8 cellular contexts compared by ENCODE assay signal in genomic region chr1:151988405-151988851, GRCh38. TPM values are rescaled to one million over a fixed set of nuclear protein-coding genes. Genes with fewer than 3 reads are reported as not detected.
DNase-seq lines count a peak whose midpoint lies in the region; ATAC-seq, FAIRE-seq and TF ChIP-seq lines count a peak whose summit lies in the region.

No MANE protein-coding gene starts in this region.

- H3K4me1 Mint-ChIP-seq in GM23338 = peaks cover 33% of the 10 kb centered on the region

- no peak for DNase-seq in GM23338 (ENCODE audit: low spot score)
- DNase-seq in RCC 7860 (ENCODE audit: low spot score) = peak; percentile 92
- no peak for DNase-seq in NCI-H2081 (lab: John Stamatoyannopoulos, UW)
- no peak for DNase-seq in kidney

- peaks cover 3% of the 10 kb centered on the region; the same call in 1 of the 2 replicates for H3F3A ChIP-seq in GM23338 (replicated peaks; ENCODE audit: low read depth)

- peaks cover 16% of the 10 kb centered on the region for H3K27me3 Mint-ChIP-seq in GM23338 (ENCODE audit: insufficient read depth, low read depth, poor library complexity)

- H3K9me3 ChIP-seq in skeletal muscle satellite cell (replicated peaks; ENCODE audit: low read length) (no peaks in the 10 kb centered on the region), kidney (ENCODE audit: control insufficient read depth in 1 of 2, low read length in 2 of 2) (no peaks in the 10 kb centered on the region)

- ATAC-seq in GM23338 (no peak), esophagus mucosa (peak; percentile 36), HG03196 (IDR thresholded peaks at IDR 0.05; ENCODE audit: unreplicated experiment) (no peak), GM18511 (IDR thresholded peaks at IDR 0.05; ENCODE audit: unreplicated experiment) (no peak)

- no peaks in the 10 kb centered on the region for H3K9me3 Mint-ChIP-seq in GM23338

- no peak overlapping the region for H3K27ac Mint-ChIP-seq in GM23338

- peaks cover 11% of the 10 kb centered on the region; the same call in 1 of the 2 replicates for H4K20me1 ChIP-seq in GM23338 (replicated peaks; ENCODE audit: insufficient read depth)

- peaks cover 51% of the 10 kb centered on the region for H3K79me2 ChIP-seq in GM23338 (replicated peaks; ENCODE audit: insufficient read depth)

- H3K4me3 Mint-ChIP-seq in GM23338 = no peak overlapping the region

- FAIRE-seq in RCC 7860 (lab: Jason Lieb, UNC) (peak; percentile 91), kidney (lab: Jason Lieb, UNC) (no peak)

- H3K9ac ChIP-seq in skeletal muscle satellite cell (ENCODE audit: low read depth, low read length) (peak overlapping the region; percentile 80), kidney (ENCODE audit: low read length in 2 of 2) (no peak overlapping the region)

- H3K36me3 ChIP-seq in GM23338 (ENCODE audit: insufficient read depth) = peaks cover 15% of the 10 kb centered on the region; the same call in 1 of the 2 replicates
- H3K36me3 ChIP-seq in skeletal muscle satellite cell (ENCODE audit: insufficient read depth, low read length) = peaks cover 42% of the 10 kb centered on the region
- H3K36me3 ChIP-seq in kidney (ENCODE audit: control insufficient read depth in 1 of 2, insufficient read depth in 2 of 2, low read length in 2 of 2) = peaks cover 14 to 23% of the 10 kb centered on the region in 2 donors

- H3K27ac ChIP-seq in GM23338 (ENCODE audit: low read depth) (0 out of 2 replicates have a peak overlapping the region, but pooled peaks have one; percentile 47), kidney (ENCODE audit: low read depth in 2 of 2, low read length in 2 of 2) (no peak overlapping the region)

- no peaks in the 10 kb centered on the region; the same call in 1 of the 2 replicates for H3K9me2 ChIP-seq in GM23338 (ENCODE audit: insufficient read depth)

- H3K4me1 ChIP-seq in GM23338 (ENCODE audit: insufficient read depth) (peaks cover 36% of the 10 kb centered on the region), skeletal muscle satellite cell (ENCODE audit: control insufficient read depth, insufficient read depth, low read length) (peaks cover 51% of the 10 kb centered on the region), kidney (ENCODE audit: control insufficient read depth in 1 of 2, insufficient read depth in 1 of 2, low read depth in 1 of 2, low read length in 2 of 2) (peaks cover 27 to 30% of the 10 kb centered on the region in 2 donors)

- intact Hi-C loops in kidney (cut with DNase I) = no loop called here

- H3K4me3 ChIP-seq in GM23338 (no peak overlapping the region), skeletal muscle satellite cell (ENCODE audit: low read length) (peak overlapping the region; percentile 55), kidney (ENCODE audit: low read length in 2 of 2) (no peak overlapping the region)

- peaks cover 8% of the 10 kb centered on the region; the same call in 1 of the 2 replicates for H3K27me3 ChIP-seq in GM23338 (ENCODE audit: insufficient read depth)
- H3K27me3 ChIP-seq in skeletal muscle satellite cell (ENCODE audit: control insufficient read depth, insufficient read depth, low read length) = no peaks in the 10 kb centered on the region

- no peaks in the 10 kb centered on the region for H3K36me3 Mint-ChIP-seq in GM23338 (ENCODE audit: low read depth)

- TF ChIP-seq CTCF in GM23338 (conservative IDR thresholded peaks at IDR 0.05; ENCODE audit: low read depth in 2 of 2) = no peak
- no peak for TF ChIP-seq CTCF in kidney (IDR thresholded peaks at IDR 0.05; ENCODE audit: borderline replicate concordance, extremely low read depth, insufficient read depth)

- H3K4me2 ChIP-seq in GM23338 = peak overlapping the region; percentile 36; the same call in 1 of the 2 replicates
- peak overlapping the region; percentile 86 for H3K4me2 ChIP-seq in skeletal muscle satellite cell (ENCODE audit: low read length)

- no peak overlapping the region for H2AFZ ChIP-seq in GM23338

TF ChIP-seq in GM23338, 12 proteins besides CTCF, POLR2A, EP300 and RAD21 (continues in another document):
- TF ChIP-seq ZNF462 (CRISPR knock-in tag; IDR thresholded peaks at IDR 0.05) (no peak), NANOG (IDR thresholded peaks at IDR 0.05; ENCODE audit: borderline replicate concordance) (no peak), ZNF331 (CRISPR knock-in tag; IDR thresholded peaks at IDR 0.05; ENCODE audit: low read depth) (no peak), CREB1 (CRISPR knock-in tag; IDR thresholded peaks at IDR 0.05; ENCODE audit: low read depth) (no peak)

RNA-seq across cellular contexts. Expression of gene S100A10, which starts 5.2 kb away (rescaled TPM):
- total RNA-seq in GM23338 (2014; rRNA removed; shearing (Covaris generic)) = 25.6 and 35.9 TPM in 2 replicates
- polyA plus RNA-seq in GM23338 (2016; fragmentation: Nextera tagmentation; extraction: Ambion mirVana) (634 and 677 TPM in 2 replicates), kidney (ENCODE audit: insufficient read depth, low read depth, low replicate concordance) (500 TPM)
- total RNA-seq in esophagus mucosa (1,355 TPM), kidney (467 TPM)
- 143 and 214 TPM in 2 replicates for total RNA-seq in skeletal muscle satellite cell (2012; rRNA removed)

RNA-seq across cellular contexts. Expression of gene S100A11, which starts 48.4 kb away (rescaled TPM):
- total RNA-seq in GM23338 (2014; rRNA removed; shearing (Covaris generic)) = 73.1 and 78.6 TPM in 2 replicates
- polyA plus RNA-seq in GM23338 (2016; fragmentation: Nextera tagmentation; extraction: Ambion mirVana) = 596 and 668 TPM in 2 replicates
- total RNA-seq in esophagus mucosa = 2,220 TPM
- 179 and 194 TPM in 2 replicates for total RNA-seq in skeletal muscle satellite cell (2012; rRNA removed)
- 835 TPM for total RNA-seq in kidney
- polyA plus RNA-seq in kidney (ENCODE audit: insufficient read depth, low read depth, low replicate concordance) = 925 TPM

Comparison
In these comparisons a context has a peak if more than half of its experiments do, and no peak if none do; other contexts are left out.
1. RNA of gene S100A10, which starts 5.2 kb away (total RNA-seq): 1,355 TPM in esophagus mucosa (single experiment) and 467 TPM in kidney (single experiment); 25.6 to 35.9 TPM in GM23338; every median in the first group is over 10 times any median in the second.
2. RNA of gene S100A11, which starts 48.4 kb away (total RNA-seq): 2,220 TPM in esophagus mucosa (single experiment) and 835 TPM in kidney (single experiment); 73.1 to 78.6 TPM in GM23338; every median in the first group is over 10 times any median in the second.